Comparison of ENCODE assay signal across 8 cellular contexts in genomic region chr1:217048104-217048707, GRCh38.
DNase-seq lines count a peak whose midpoint lies in the region; FAIRE-seq and TF ChIP-seq lines count a peak whose summit lies in the region.

No MANE protein-coding gene starts in this region.

- no peak for TF ChIP-seq POLR2A in vagina (IDR thresholded peaks at IDR 0.05)

- H3K79me2 ChIP-seq in H9 (ENCODE audit: insufficient read depth, low read length) (no peaks in the 10 kb centered on the region), OCI-LY7 (ENCODE audit: insufficient read depth, low read depth, low read length) (no peaks in the 10 kb centered on the region)

- no peaks in the 10 kb centered on the region for H3K9me3 Mint-ChIP-seq in H9

- H3K36me3 ChIP-seq in OCI-LY7 (ENCODE audit: insufficient read depth, low read length) (no peaks in the 10 kb centered on the region), vagina (no peaks in the 10 kb centered on the region)

- no CpG with 5 or more reads among the region's 5 CpGs for WGBS in H9 (ENCODE audit: extremely low coverage, insufficient read length, low lambda C conversion rate)

- POLR2A ChIA-PET in OCI-LY7 (lab: Charles Lee), result interaction anchor here (0.6 to 1.0 kb wide), 2 partner anchors 19 to 1031 kb away, joined by 3 read pairs; no protein-coding TSS in a partner anchor

- DNase-seq in H9 (peak; percentile 80), OCI-LY7 (ENCODE audit: low spot score) (peak; percentile 16), islet precursor cell (peak; percentile 79), NK-92 (lab: John Stamatoyannopoulos, UW; ENCODE audit: unreplicated experiment) (no peak), frontal cortex (ENCODE audit: low spot score in 2 of 2) (no peak), NCI-H146 treated with DMSO at 0.1 percent for 48 hours (lab: John Stamatoyannopoulos, UW; ENCODE audit: unreplicated experiment) (no peak), vagina (ENCODE audit: extremely low spot score in 2 of 2) (no peak)

- H3K4ac ChIP-seq in H9 (ENCODE audit: low read depth, low read length), result no peak overlapping the region

- no peaks in the 10 kb centered on the region for H4K20me1 ChIP-seq in H9 (ENCODE audit: control insufficient read depth, insufficient read depth, insufficient read length)
- H4K20me1 ChIP-seq in OCI-LY7 (ENCODE audit: insufficient read depth, low read length), result no peaks in the 10 kb centered on the region

- H3K4me1 ChIP-seq in H9 (ENCODE audit: insufficient read depth, low read length), result no peaks in the 10 kb centered on the region
- H3K4me1 ChIP-seq in OCI-LY7 (ENCODE audit: insufficient read depth, low read length, poor library complexity, severe bottlenecking), result no peaks in the 10 kb centered on the region
- H3K4me1 ChIP-seq in vagina, result no peaks in the 10 kb centered on the region

- H3K9ac ChIP-seq in H9 (ENCODE audit: extremely low read depth, insufficient read length, low read length), result no peak overlapping the region

- FAIRE-seq in frontal cortex (lab: Jason Lieb, UNC), result no peak

- no peaks in the 10 kb centered on the region for H3K36me3 Mint-ChIP-seq in H9 (ENCODE audit: insufficient read depth in 1 of 3, low read depth in 3 of 3)

- TF ChIP-seq CTCF in GM12874 (IDR thresholded peaks at IDR 0.05; ENCODE audit: insufficient read depth, low read depth, low read length), result peak; percentile 54
- TF ChIP-seq CTCF in H9 (conservative IDR thresholded peaks at IDR 0.05), result peak; percentile 74
- TF ChIP-seq CTCF in OCI-LY7 (conservative IDR thresholded peaks at IDR 0.05; ENCODE audit: low read length), result peak; percentile 59
- TF ChIP-seq CTCF in vagina (IDR thresholded peaks at IDR 0.05), result no peak

- no peak overlapping the region for H2AFZ ChIP-seq in H9 (ENCODE audit: low read length)
- no peak overlapping the region for H2AFZ ChIP-seq in OCI-LY7 (ENCODE audit: low read length)

- no peak overlapping the region for H2BK120ac ChIP-seq in H9 (ENCODE audit: low read depth, low read length, poor library complexity, severe bottlenecking)

- no peak overlapping the region for H3K27ac Mint-ChIP-seq in H9

- H3K27me3 ChIP-seq in H9 (ENCODE audit: insufficient read depth, low read length) (no peaks in the 10 kb centered on the region), vagina (no peaks in the 10 kb centered on the region)

- no peak overlapping the region for H3K4me3 ChIP-seq in OCI-LY7 (ENCODE audit: low read depth, low read length, poor library complexity, severe bottlenecking)
- H3K4me3 ChIP-seq in vagina, result no peak overlapping the region

- H4K5ac ChIP-seq in H9 (ENCODE audit: insufficient read length, low read depth, low read length), result no peak overlapping the region

- H3K23me2 ChIP-seq in H9 (ENCODE audit: insufficient read length, low read depth, low read length, poor library complexity, severe bottlenecking), result no peaks in the 10 kb centered on the region

- BruUV-seq in OCI-LY7 (replicated peaks; lab: Mats Ljungman, UMichigan), result no TSS peak

- no peaks in the 10 kb centered on the region; the same call in 1 of the 2 replicates for H3K27me3 Mint-ChIP-seq in H9 (ENCODE audit: low read depth)

- no peak overlapping the region for H2BK20ac ChIP-seq in H9 (ENCODE audit: low read depth, low read length, poor library complexity, severe bottlenecking)

- H3K9me2 ChIP-seq in OCI-LY7 (ENCODE audit: insufficient read depth, low read length), result no peaks in the 10 kb centered on the region

- no peak overlapping the region for H2BK12ac ChIP-seq in H9 (ENCODE audit: insufficient read length, low read depth, low read length)

- H4K91ac ChIP-seq in H9 (ENCODE audit: insufficient read length, low read depth, low read length), result no peak overlapping the region

- no peaks in the 10 kb centered on the region for H3K79me1 ChIP-seq in H9 (ENCODE audit: insufficient read depth, low read depth, low read length, poor library complexity, severe bottlenecking)

- no peak overlapping the region for H3T11ph ChIP-seq in H9 (ENCODE audit: low read length)

- H3K14ac ChIP-seq in H9 (ENCODE audit: insufficient read depth, low read length), result no peak overlapping the region

- intact Hi-C loops in OCI-LY7 (cut with micrococcal nuclease; ENCODE audit: unreplicated experiment) (loop anchor here (10.0 kb wide), 1 partner anchor 617 kb away; no protein-coding TSS in a partner anchor), vagina (cut with DNase I) (no loop called here)

- no peak overlapping the region for H3K27ac ChIP-seq in H9 (ENCODE audit: insufficient read length, low read depth, low read length)
- no peak overlapping the region for H3K27ac ChIP-seq in OCI-LY7 (ENCODE audit: low read depth, low read length, poor library complexity, severe bottlenecking)
- H3K27ac ChIP-seq in vagina, result no peak overlapping the region

- no peak overlapping the region for H3K23ac ChIP-seq in H9 (ENCODE audit: insufficient read length, low read depth, low read length)

- H3K4me1 Mint-ChIP-seq in H9, result no peaks in the 10 kb centered on the region

- H4K8ac ChIP-seq in H9 (replicated peaks; ENCODE audit: insufficient read length, low read depth, low read length), result no peak overlapping the region

- no peak overlapping the region for H2AK5ac ChIP-seq in H9 (ENCODE audit: insufficient read length, low read length)

- H2BK5ac ChIP-seq in H9 (ENCODE audit: insufficient read length, low read length), result no peak overlapping the region

- H3K56ac ChIP-seq in H9 (ENCODE audit: insufficient read length, low read depth, low read length), result no peak overlapping the region

- H3K18ac ChIP-seq in H9 (ENCODE audit: insufficient read length, low read depth, low read length), result peak overlapping the region; percentile 50

- H3K4me2 ChIP-seq in H9 (ENCODE audit: insufficient read depth, insufficient read length, low read length), result no peak overlapping the region
- H3K4me2 ChIP-seq in OCI-LY7 (ENCODE audit: low read length), result no peak overlapping the region

- H3K9me3 ChIP-seq in H9 (ENCODE audit: control insufficient read depth, low read depth, low read length), result no peaks in the 10 kb centered on the region
- no peaks in the 10 kb centered on the region for H3K9me3 ChIP-seq in OCI-LY7 (ENCODE audit: low read length)
- no peaks in the 10 kb centered on the region for H3K9me3 ChIP-seq in vagina

- no peak overlapping the region for H3K4me3 Mint-ChIP-seq in H9

- CTCF ChIA-PET in OCI-LY7 (lab: Charles Lee; ENCODE audit: unreplicated experiment), result no interaction called here

- no peak overlapping the region for H2BK15ac ChIP-seq in H9 (ENCODE audit: low read depth, low read length)

Comparison
In these comparisons a context has a peak if more than half of its experiments do, and no peak if none do; other contexts are left out.
1. CTCF ChIP-seq: peak in GM12874 (single experiment), H9 (single experiment) and OCI-LY7 (single experiment); none in vagina (0 of 3).
2. DNase-seq: peak in H9 (single experiment), OCI-LY7 (single experiment) and islet precursor cell (single experiment); none in NK-92 (single experiment), frontal cortex (0 of 2), NCI-H146 treated with DMSO at 0.1 percent for 48 hours (single experiment) and vagina (0 of 2).